ENCODE assay signal across 8 cellular contexts in the genomic region with DNA sequence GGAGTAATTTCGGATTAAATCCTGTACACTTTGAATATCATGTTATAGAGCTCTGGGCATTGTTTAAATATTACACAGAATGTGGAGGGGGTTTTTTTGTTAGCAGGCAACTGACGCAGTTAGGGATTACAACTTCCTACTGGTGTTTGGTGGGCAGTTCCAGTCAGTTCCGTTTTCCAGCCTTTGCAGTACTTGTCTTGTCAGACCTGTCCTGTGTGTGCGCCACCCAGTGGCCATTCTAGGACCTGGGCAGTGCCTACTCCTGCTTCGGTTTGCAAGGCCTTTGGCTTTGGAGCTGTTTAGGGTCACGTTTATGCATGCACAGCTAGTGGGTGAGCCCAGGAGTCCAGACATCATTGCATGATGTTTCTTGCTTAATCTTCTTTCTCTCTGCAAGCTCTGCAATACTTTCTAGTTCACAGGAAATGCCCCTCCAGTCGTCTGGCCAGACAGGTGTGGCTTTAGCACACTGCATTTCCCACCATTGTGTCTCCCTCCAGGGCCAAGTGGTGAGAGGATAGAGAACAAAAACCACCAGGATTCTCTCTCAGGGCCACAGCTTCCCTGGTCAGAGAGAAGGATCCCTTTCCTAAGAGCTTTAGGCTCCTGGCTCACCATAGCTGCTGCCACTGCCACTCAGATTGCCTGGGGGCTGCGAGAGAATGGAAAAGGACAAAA.
DNase-seq lines count a peak whose midpoint lies in the region; ATAC-seq and TF ChIP-seq lines count a peak whose summit lies in the region.

No MANE protein-coding gene starts in this region.

- no peak overlapping the region for H3K27ac ChIP-seq in lung (ENCODE audit: low read depth in 1 of 2, low read length in 1 of 2)

- ATAC-seq in GM19025 (IDR thresholded peaks at IDR 0.05; ENCODE audit: low read depth, unreplicated experiment) = peak; percentile 64
- ATAC-seq in HG03196 (IDR thresholded peaks at IDR 0.05; ENCODE audit: unreplicated experiment) = peak; percentile 71
- peak; percentile 93 for ATAC-seq in lung (ENCODE audit: insufficient read depth, low FRiP score)

- TF ChIP-seq CTCF in lung (IDR thresholded peaks at IDR 0.05; ENCODE audit: control extremely low read depth, extremely low read depth) = peak; percentile 45

- H3K36me3 Mint-ChIP-seq in activated CD4-positive, alpha-beta T cell treated with anti-CD3 and anti-CD28 coated beads, Interleukin-2, amount 10 ng/mL, durations not matched to agents 24 days and 14 days (ENCODE audit: low read depth) = peaks cover 3% of the 10 kb centered on the region
- peaks cover 9% of the 10 kb centered on the region for H3K36me3 Mint-ChIP-seq in dendritic cell treated with granulocyte-macrophage colony-stimulating factor and Interleukin-4, amounts not matched to agents 40 ng/mL and 50 ng/mL, for 4 days (ENCODE audit: low read depth)

- peaks cover 32% of the 10 kb centered on the region for H3K4me1 Mint-ChIP-seq in activated CD4-positive, alpha-beta T cell treated with anti-CD3 and anti-CD28 coated beads, Interleukin-2, amount 10 ng/mL, durations not matched to agents 24 days and 14 days
- H3K4me1 Mint-ChIP-seq in dendritic cell treated with granulocyte-macrophage colony-stimulating factor and Interleukin-4, amounts not matched to agents 40 ng/mL and 50 ng/mL, for 4 days (ENCODE audit: low read depth) = peaks cover 44% of the 10 kb centered on the region

- 24 to 25% methylated on average over 8 of the region's 8 CpGs for WGBS in lung, 2 donors

- no peaks in the 10 kb centered on the region for H3K27me3 Mint-ChIP-seq in activated CD4-positive, alpha-beta T cell treated with anti-CD3 and anti-CD28 coated beads, Interleukin-2, amount 10 ng/mL, durations not matched to agents 24 days and 14 days
- H3K27me3 Mint-ChIP-seq in dendritic cell treated with granulocyte-macrophage colony-stimulating factor and Interleukin-4, amounts not matched to agents 40 ng/mL and 50 ng/mL, for 4 days = no peaks in the 10 kb centered on the region

- H3K9me3 Mint-ChIP-seq in activated CD4-positive, alpha-beta T cell treated with anti-CD3 and anti-CD28 coated beads, Interleukin-2, amount 10 ng/mL, durations not matched to agents 24 days and 14 days = no peaks in the 10 kb centered on the region
- no peaks in the 10 kb centered on the region for H3K9me3 Mint-ChIP-seq in dendritic cell treated with granulocyte-macrophage colony-stimulating factor and Interleukin-4, amounts not matched to agents 40 ng/mL and 50 ng/mL, for 4 days

- H3K9me3 ChIP-seq in lung (ENCODE audit: control insufficient read depth in 2 of 2, insufficient read depth in 1 of 2, low read length in 1 of 2) = no peaks in the 10 kb centered on the region

- no peak overlapping the region for H3K4me3 ChIP-seq in lung

- intact Hi-C loops in activated CD4-positive, alpha-beta T cell treated with anti-CD3 and anti-CD28 coated beads, Interleukin-2, amount 10 ng/mL, durations not matched to agents 24 days and 14 days (cut with micrococcal nuclease) = loop anchor here (1.0 to 5.0 kb wide), 4 partner anchors 148 to 468 kb away; partner anchors contain the start of gene STARD3NL
- intact Hi-C loops in dendritic cell treated with granulocyte-macrophage colony-stimulating factor and Interleukin-4, amounts not matched to agents 40 ng/mL and 50 ng/mL, for 4 days (cut with micrococcal nuclease) = loop anchor here (5.0 kb wide), 1 partner anchor 263 kb away; no protein-coding TSS in a partner anchor

- no peaks in the 10 kb centered on the region for H3K36me3 ChIP-seq in lung (ENCODE audit: control insufficient read depth in 2 of 2, insufficient read depth in 2 of 2, low read length in 2 of 2)

- H3K27ac Mint-ChIP-seq in activated CD4-positive, alpha-beta T cell treated with anti-CD3 and anti-CD28 coated beads, Interleukin-2, amount 10 ng/mL, durations not matched to agents 24 days and 14 days = peak overlapping the region; percentile 40
- peak overlapping the region; percentile 86 for H3K27ac Mint-ChIP-seq in dendritic cell treated with granulocyte-macrophage colony-stimulating factor and Interleukin-4, amounts not matched to agents 40 ng/mL and 50 ng/mL, for 4 days

- no peaks in the 10 kb centered on the region for H3K27me3 ChIP-seq in lung (ENCODE audit: control insufficient read depth, insufficient read depth)

- H3K4me3 Mint-ChIP-seq in activated CD4-positive, alpha-beta T cell treated with anti-CD3 and anti-CD28 coated beads, Interleukin-2, amount 10 ng/mL, durations not matched to agents 24 days and 14 days = peak overlapping the region; percentile 22
- peak overlapping the region; percentile 19 for H3K4me3 Mint-ChIP-seq in dendritic cell treated with granulocyte-macrophage colony-stimulating factor and Interleukin-4, amounts not matched to agents 40 ng/mL and 50 ng/mL, for 4 days

- DNase-seq in AG20443 (ENCODE audit: low spot score) = peak; percentile 86
- DNase-seq in NCI-H510A treated with DMSO at 0.1 percent for 48 hours (lab: John Stamatoyannopoulos, UW) = peak; percentile 79
- peak; percentile 93 for DNase-seq in activated CD4-positive, alpha-beta T cell treated with anti-CD3 and anti-CD28 coated beads, Interleukin-2, amount 10 ng/mL, durations not matched to agents 24 days and 14 days
- DNase-seq in lung (ENCODE audit: low spot score) = peak; percentile 89
- peak in 2 of 3 donors; percentile 71 to 81 for DNase-seq in stimulated activated CD4-positive, alpha-beta T cell treated with anti-CD3 and anti-CD28 coated beads, TNF-alpha, amount 100 ng/mL, for 48 hours (ENCODE audit: low read depth in 3 of 3)

- H3K4me1 ChIP-seq in lung (ENCODE audit: control insufficient read depth in 2 of 2, insufficient read depth in 2 of 2, low read length in 2 of 2) = peaks cover 0 to 4% of the 10 kb centered on the region in 2 donors
